Comparison of ENCODE assay signal across 11 cellular contexts in the genomic region with DNA sequence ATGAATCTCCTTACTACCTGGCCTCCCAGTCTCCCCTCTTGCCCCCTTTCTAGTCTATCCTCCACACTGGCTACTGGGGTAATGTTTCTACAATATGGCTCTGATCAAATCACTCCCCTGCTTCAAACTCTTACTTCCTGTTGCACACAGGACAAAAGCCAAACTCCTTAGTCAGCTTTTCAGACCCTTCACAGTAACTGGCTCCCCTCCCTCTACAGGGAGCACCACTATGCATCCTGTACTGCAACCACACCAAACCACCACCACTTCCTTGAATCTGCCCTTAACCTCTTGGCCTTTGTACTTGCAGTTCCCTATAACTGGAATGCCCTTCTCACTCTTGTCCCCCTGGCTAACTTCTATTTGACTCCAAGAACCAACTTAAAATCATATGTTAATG.
DNase-seq lines count a peak whose midpoint lies in the region; ATAC-seq lines count a peak whose summit lies in the region.
"Had no signal": no experiment of that assay in that cellular context is flagged by ENCODE, and none has a peak within 500 bp of the region (broad histone marks: within the 10 kb centered on the region; RNA-seq: fewer than 3 reads in every experiment).

No MANE protein-coding gene starts in this region.

- H3K27ac ChIP-seq in caudate nucleus (ENCODE audit: low read depth, low read length): no peak overlapping the region
- H3K27ac ChIP-seq: neural progenitor cell had no signal

- peak; percentile 25 for DNase-seq in activated effector memory CD4-positive, alpha-beta T cell treated with Interleukin-2 at 50 U/mL for 16 hours
- no peak for DNase-seq in activated effector memory CD4-positive, alpha-beta T cell treated with anti-CD3 and anti-CD28 coated beads, Interleukin-2, amount 50 U/mL, for 16 hours
- DNase-seq in SKM-1 (lab: John Stamatoyannopoulos, UW; ENCODE audit: unreplicated experiment) (peak; percentile 31), fibroblast of peridontal ligament (ENCODE audit: extremely low read depth) (peak; percentile 18), caudate nucleus (lab: John Stamatoyannopoulos, UW) (no peak), NAMALWA (ENCODE audit: low spot score) (no peak)
- DNase-seq in stimulated activated naive CD8-positive, alpha-beta T cell treated with anti-CD3 and anti-CD28 coated beads, Interleukin-15, Interleukin-2, amounts not matched to agents 100 U/mL and 50 U/mL, for 24 hours: no peak
- DNase-seq: activated gamma-delta T cell, foreskin melanocyte had no signal

- ATAC-seq in stimulated activated naive CD8-positive, alpha-beta T cell treated with anti-CD3 and anti-CD28 coated beads, Interleukin-15, Interleukin-2, amounts not matched to agents 100 U/mL and 50 U/mL, for 24 hours: peak; percentile 38
- no peak for ATAC-seq in HG02642 (IDR thresholded peaks at IDR 0.05; ENCODE audit: poor library complexity, unreplicated experiment)

Comparison
In these comparisons a context has a peak if more than half of its experiments do, and no peak if none do; other contexts are left out.
1. DNase-seq: peak in activated effector memory CD4-positive, alpha-beta T cell treated with Interleukin-2 at 50 U/mL for 16 hours (single experiment), SKM-1 (single experiment) and fibroblast of peridontal ligament (single experiment); none in activated effector memory CD4-positive, alpha-beta T cell treated with anti-CD3 and anti-CD28 coated beads, Interleukin-2, amount 50 U/mL, for 16 hours (single experiment), stimulated activated naive CD8-positive, alpha-beta T cell treated with anti-CD3 and anti-CD28 coated beads, Interleukin-15, Interleukin-2, amounts not matched to agents 100 U/mL and 50 U/mL, for 24 hours (single experiment), caudate nucleus (0 of 61) and NAMALWA (single experiment).